8 cellular contexts compared by ENCODE assay signal in genomic region chr12:54358945-54359761, GRCh38. TPM values are rescaled to one million over a fixed set of nuclear protein-coding genes. Genes with fewer than 3 reads are reported as not detected.
DNase-seq lines count a peak whose midpoint lies in the region; ATAC-seq and TF ChIP-seq lines count a peak whose summit lies in the region.

No MANE protein-coding gene starts in this region.

- TF ChIP-seq POLR2A in spleen (IDR thresholded peaks at IDR 0.05), result no peak

- WGBS in spleen, 5 donors, result 0 to 2% (median 1%) methylated on average over 39 to 40 of the region's 40 CpGs

- TF ChIP-seq CTCF in AG04450 (IDR thresholded peaks at IDR 0.05; ENCODE audit: low read depth, low read length) (no peak), WERI-Rb-1 (IDR thresholded peaks at IDR 0.05; ENCODE audit: low read depth, low read length) (no peak), cardiac fibroblast (IDR thresholded peaks at IDR 0.05; ENCODE audit: low read depth, low read length) (no peak), spleen (IDR thresholded peaks at IDR 0.05 in 8 of 11, conservative IDR thresholded peaks at IDR 0.05 in 3 of 11) (peak in 4 of 11 experiments; percentile 10 to 26 (median 12))

- H3K9me3 ChIP-seq in AG04450 (ENCODE audit: control insufficient read depth, insufficient read depth, low read length) (no peaks in the 10 kb centered on the region), WERI-Rb-1 (ENCODE audit: severe bottlenecking) (no peaks in the 10 kb centered on the region), spleen (no peaks in the 10 kb centered on the region)

- intact Hi-C loops in spleen (cut with DNase I; ENCODE audit: low total_unique reads), result no loop called here

- ATAC-seq in GM18909 (IDR thresholded peaks at IDR 0.05; ENCODE audit: poor library complexity, unreplicated experiment), result peak; percentile 98
- peak; percentile 97 for ATAC-seq in HG03139 (IDR thresholded peaks at IDR 0.05; ENCODE audit: unreplicated experiment)

- H3K27me3 ChIP-seq in AG04450 (ENCODE audit: control insufficient read depth, insufficient read depth, low read length) (no peaks in the 10 kb centered on the region), WERI-Rb-1 (ENCODE audit: insufficient read depth, low read depth, severe bottlenecking) (no peaks in the 10 kb centered on the region), spleen (replicated peaks in 1 of 7) (no peaks in the 10 kb centered on the region)

- peak overlapping the region; percentile 97 for H3K27ac ChIP-seq in AG04450 (ENCODE audit: low read depth, low read length)
- H3K27ac ChIP-seq in WERI-Rb-1, result peak overlapping the region; percentile 98
- H3K27ac ChIP-seq in spleen, result peak overlapping the region; percentile 73 to 89 (median 86)

- peaks cover 7 to 68% (median 28%) of the 10 kb centered on the region in 6 donors for H3K4me1 ChIP-seq in spleen

- DNase-seq in AG04450 (ENCODE audit: low read depth, low spot score), result peak; percentile 99
- peak; percentile 99 for DNase-seq in NCI-H2196 treated with DMSO at 0.1 percent for 48 hours (lab: John Stamatoyannopoulos, UW; ENCODE audit: unreplicated experiment)
- DNase-seq in WERI-Rb-1, result peak; percentile 99
- peak; percentile 100 for DNase-seq in cardiac fibroblast (ENCODE audit: low read depth in 2 of 2)
- DNase-seq in inferior parietal cortex (ENCODE audit: extremely low spot score), result peak; percentile 99
- peak; percentile 95 for DNase-seq in spleen

- H3K4me3 ChIP-seq in AG04450 (ENCODE audit: low read depth, low read length) (peak overlapping the region; percentile 65), WERI-Rb-1 (ENCODE audit: low read depth, low read length) (peak overlapping the region; percentile 54), cardiac fibroblast (replicated peaks in 1 of 2; ENCODE audit: low read depth in 2 of 2, low read length in 2 of 2) (peak overlapping the region; percentile 58 to 72), spleen (peak overlapping the region; percentile 50 to 74 (median 60))

- POLR2A ChIA-PET in AG04450 (lab: Yijun Ruan, JAX), result interaction anchor here (0.7 to 2.6 kb wide), 18 partner anchors 9 to 797 kb away, joined by 3 to 18 read pairs (median 4); partner anchors contain the start of genes CBX5, COPZ1 and HNRNPA1

- H3K36me3 ChIP-seq in WERI-Rb-1, result no peaks in the 10 kb centered on the region
- H3K36me3 ChIP-seq in spleen, result peaks cover 0 to 16% (median 0%) of the 10 kb centered on the region in 6 donors

- CTCF ChIA-PET in AG04450 (lab: Charles Lee), result interaction anchor here (1.1 to 7.0 kb wide), 15 partner anchors 9 to 145 kb away, joined by 3 to 48 read pairs (median 16); partner anchors contain the start of gene COPZ1

RNA-seq across cellular contexts. Expression of gene GPR84, which starts 5.1 kb away (rescaled TPM):
- polyA plus RNA-seq in AG04450 (2011; rRNA removed), result not detected in 2 replicates
- polyA minus RNA-seq in AG04450 (2011; rRNA and poly(A)+ RNA removed), result not detected in 2 replicates
- total RNA-seq in spleen, result 10 to 100 TPM in 1 of 7 donors, 1 to 10 TPM in 5, under 1 TPM in 1; 0.97 to 12.5 (median 2.9) TPM
- under 1 TPM; 0.35 to 0.47 (median 0.39) TPM for polyA plus RNA-seq in spleen

RNA-seq across cellular contexts. Expression of gene ZNF385A, which starts 25.4 kb away (rescaled TPM):
- polyA plus RNA-seq in AG04450 (2011; rRNA removed) (1.5 and 2.8 TPM in 2 replicates), spleen (10 to 100 TPM in 2 of 3 donors, 1 to 10 TPM in 1; 7.4 to 12.5 (median 12.4) TPM)
- polyA minus RNA-seq in AG04450 (2011; rRNA and poly(A)+ RNA removed), result 2.9 and 3.1 TPM in 2 replicates
- total RNA-seq in spleen, result 10 to 100 TPM; 19.9 to 40.3 (median 27.2) TPM

RNA-seq across cellular contexts. Expression of gene COPZ1, which starts 34.2 kb away (rescaled TPM):
- 355 and 404 TPM in 2 replicates for polyA plus RNA-seq in AG04450 (2011; rRNA removed)
- 137 and 153 TPM in 2 replicates for polyA minus RNA-seq in AG04450 (2011; rRNA and poly(A)+ RNA removed)
- 10 to 100 TPM; 59.3 to 99.1 (median 92.8) TPM for total RNA-seq in spleen
- 10 to 100 TPM; 55.4 to 80.2 (median 76.4) TPM for polyA plus RNA-seq in spleen

RNA-seq across cellular contexts. Expression of gene NFE2, which starts 58.3 kb away (rescaled TPM):
- polyA plus RNA-seq in AG04450 (2011; rRNA removed) (0.25 and 0.37 TPM in 2 replicates), spleen (10 to 100 TPM in 2 of 3 donors, 1 to 10 TPM in 1; 2.4 to 17.5 (median 14.7) TPM)
- polyA minus RNA-seq in AG04450 (2011; rRNA and poly(A)+ RNA removed), result 0.30 and 0.41 TPM in 2 replicates
- 10 to 100 TPM; 14.1 to 93.7 (median 45.0) TPM for total RNA-seq in spleen

RNA-seq across cellular contexts. Expression of gene ITGA5, which starts 59.9 kb away (rescaled TPM):
- polyA plus RNA-seq in AG04450 (2011; rRNA removed) (160 and 185 TPM in 2 replicates), spleen (1 to 10 TPM; 7.0 to 9.5 (median 9.1) TPM)
- 241 and 280 TPM in 2 replicates for polyA minus RNA-seq in AG04450 (2011; rRNA and poly(A)+ RNA removed)
- total RNA-seq in spleen, result 10 to 100 TPM; 20.8 to 44.9 (median 36.3) TPM

Comparison
In these comparisons a context has a peak if more than half of its experiments do, and no peak if none do; other contexts are left out.
1. Peak in every context shown above with its lines: DNase-seq, ATAC-seq, H3K4me3 ChIP-seq and H3K27ac ChIP-seq.